8 cellular contexts compared by ENCODE assay signal in the genomic region with DNA sequence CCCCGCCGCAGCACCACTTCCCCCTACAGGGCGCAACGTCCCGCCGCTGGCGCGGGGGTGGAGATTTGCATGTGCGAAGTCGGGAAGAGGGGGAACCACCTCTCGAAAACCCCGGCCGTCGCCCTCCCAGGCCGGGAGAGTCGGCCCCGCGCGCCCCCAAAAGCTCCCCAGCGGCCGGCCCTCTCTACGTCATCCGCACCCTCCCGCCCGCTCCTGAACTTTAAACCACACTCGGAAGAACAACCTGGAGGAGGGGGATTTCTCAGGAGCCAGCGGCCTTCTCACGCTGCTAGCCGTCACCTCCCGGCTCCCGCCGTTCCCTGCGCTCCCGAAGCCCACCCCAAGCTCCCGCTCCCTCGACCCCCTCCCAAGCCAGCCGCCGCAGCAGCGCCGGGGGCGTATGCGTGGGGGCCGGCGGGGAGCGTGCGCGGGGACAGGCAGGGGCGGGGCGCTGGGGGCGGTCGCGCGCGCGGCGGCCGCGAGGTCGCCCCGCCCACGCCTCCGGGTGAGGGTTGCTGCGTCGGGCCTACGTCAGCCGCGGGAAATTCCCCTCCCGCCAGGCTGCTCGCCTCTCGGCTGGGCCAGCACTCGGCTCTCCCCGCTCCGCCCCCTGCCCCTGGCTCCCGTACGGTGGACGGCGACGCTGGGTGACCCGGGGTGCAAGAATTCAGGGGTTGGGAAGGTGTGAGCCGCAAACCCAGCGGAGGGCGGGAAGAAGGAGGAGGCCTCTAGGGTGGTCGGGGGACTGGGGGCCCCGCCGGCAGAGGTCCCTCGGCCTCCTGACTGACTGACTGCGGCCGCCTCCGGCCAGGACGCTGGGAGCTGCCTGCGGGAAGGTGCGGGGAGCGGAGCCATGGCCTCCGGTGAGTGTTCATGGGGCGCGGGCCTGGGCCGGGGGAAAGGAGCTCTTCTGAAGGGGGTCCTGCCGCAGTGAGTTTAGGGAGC. TPM values are rescaled to one million over a fixed set of nuclear protein-coding genes. Genes with fewer than 3 reads are reported as not detected.
DNase-seq lines count a peak whose midpoint lies in the region; ATAC-seq and TF ChIP-seq lines count a peak whose summit lies in the region.

TSS of gene REL (plus strand) at position 587 of the 945 bp plus-strand sequence. CDS start at position 854, 267 bp downstream.

- no peaks in the 10 kb centered on the region for H3K36me3 ChIP-seq in KMS-11 (ENCODE audit: insufficient read depth)

- no peaks in the 10 kb centered on the region for H4K20me1 ChIP-seq in KMS-11 (ENCODE audit: insufficient read depth)

- H3K4me3 ChIP-seq in KMS-11 (IDR thresholded peaks at IDR 0.05; ENCODE audit: insufficient read depth, low read depth, low read length) = peak within 1 kb of the TSS; percentile 85

- H3K27me3 ChIP-seq in KMS-11 (ENCODE audit: insufficient read depth, low read depth) = no peaks in the 10 kb centered on the region

- TF ChIP-seq CTCF in KMS-11 (conservative IDR thresholded peaks at IDR 0.05; ENCODE audit: low read depth, low read length) = 0 out of 2 replicates have a peak, but pooled peaks have one; percentile 26
- no peak for TF ChIP-seq CTCF in natural killer cell (IDR thresholded peaks at IDR 0.05)

- peak within 1 kb of the TSS; percentile 96 for H3K4me2 ChIP-seq in KMS-11

- H3K9ac ChIP-seq in KMS-11 = peak within 1 kb of the TSS; percentile 95

- H3K4me1 Mint-ChIP-seq in activated T-helper 17 cell treated with anti-CD3 and anti-CD28 coated beads, Interleukin-2, amount 50 U/mL, for 72 hours = peaks cover 19% of the 10 kb centered on the region
- H3K4me1 Mint-ChIP-seq in natural killer cell = peaks cover 43 to 44% of the 10 kb centered on the region in 2 donors

- H3K27ac Mint-ChIP-seq in activated T-helper 17 cell treated with anti-CD3 and anti-CD28 coated beads, Interleukin-2, amount 50 U/mL, for 72 hours = peak within 1 kb of the TSS; percentile 83
- H3K27ac Mint-ChIP-seq in natural killer cell = peak within 1 kb of the TSS; percentile 96 to 99

- peaks cover 53% of the 10 kb centered on the region for H3K36me3 Mint-ChIP-seq in activated T-helper 17 cell treated with anti-CD3 and anti-CD28 coated beads, Interleukin-2, amount 50 U/mL, for 72 hours (ENCODE audit: low read depth)
- no peaks in the 10 kb centered on the region for H3K36me3 Mint-ChIP-seq in natural killer cell

- H3K4me3 Mint-ChIP-seq in activated T-helper 17 cell treated with anti-CD3 and anti-CD28 coated beads, Interleukin-2, amount 50 U/mL, for 72 hours = peak within 1 kb of the TSS; percentile 91
- H3K4me3 Mint-ChIP-seq in natural killer cell = peak within 1 kb of the TSS; percentile 97

- peak; percentile 90 for DNase-seq in EH (ENCODE audit: low read depth)
- peak; percentile 89 for DNase-seq in RPMI7951 (ENCODE audit: low read depth)
- DNase-seq in fibroblast of peridontal ligament (ENCODE audit: extremely low read depth) = peak; percentile 82
- peak; percentile 92 for DNase-seq in natural killer cell
- DNase-seq in stimulated activated naive CD4-positive, alpha-beta T cell (lab: John Stamatoyannopoulos, UW) = peak; percentile 76 to 92 (median 86)

- no peaks in the 10 kb centered on the region for H3K79me2 ChIP-seq in KMS-11 (ENCODE audit: insufficient read depth, low read depth)

- intact Hi-C loops in natural killer cell (cut with micrococcal nuclease) = loop anchor here (1.0 to 5.0 kb wide), 5 partner anchors 62 to 296 kb away; no protein-coding TSS in a partner anchor

- peak within 1 kb of the TSS; percentile 69 for H3K27ac ChIP-seq in KMS-11

- H3K27me3 Mint-ChIP-seq in activated T-helper 17 cell treated with anti-CD3 and anti-CD28 coated beads, Interleukin-2, amount 50 U/mL, for 72 hours = no peaks in the 10 kb centered on the region
- no peaks in the 10 kb centered on the region for H3K27me3 Mint-ChIP-seq in natural killer cell (ENCODE audit: low read depth in 2 of 2)

- H3K9me3 Mint-ChIP-seq in activated T-helper 17 cell treated with anti-CD3 and anti-CD28 coated beads, Interleukin-2, amount 50 U/mL, for 72 hours = no peaks in the 10 kb centered on the region
- H3K9me3 Mint-ChIP-seq in natural killer cell = no peaks in the 10 kb centered on the region

- H3K4me1 ChIP-seq in KMS-11 (ENCODE audit: low read depth, poor library complexity, severe bottlenecking) = peaks cover 35% of the 10 kb centered on the region

- H2AFZ ChIP-seq in KMS-11 (ENCODE audit: low read depth) = peak within 1 kb of the TSS; percentile 94

- ATAC-seq in GM21786 (IDR thresholded peaks at IDR 0.05; ENCODE audit: unreplicated experiment) = peak; percentile 77
- ATAC-seq in activated T-helper 17 cell treated with anti-CD3 and anti-CD28 coated beads, Interleukin-2, amount 50 U/mL, for 72 hours (replicated peaks) = peak; percentile 92
- ATAC-seq in natural killer cell = peak; percentile 81 to 93 (median 85)

RNA-seq across cellular contexts. Expression of gene REL, which starts in this region (rescaled TPM):
- total RNA-seq in RPMI7951 (2014; rRNA removed; shearing (Covaris generic)) = 6.1 and 6.9 TPM in 2 replicates
- 10 to 100 TPM; 13.9 to 60.1 TPM for total RNA-seq in activated T-helper 17 cell treated with anti-CD3 and anti-CD28 coated beads, Interleukin-2, amount 50 U/mL, for 72 hours
- total RNA-seq in natural killer cell = 100 to 1,000 TPM; 128 to 197 (median 178) TPM

Comparison
In these comparisons a context has a peak if more than half of its experiments do, and no peak if none do; other contexts are left out.
1. Peak in every context shown above with its lines: DNase-seq, ATAC-seq, H3K4me3 ChIP-seq and H3K27ac ChIP-seq.